In genomic region chr6:151413372-151414145, GRCh38 we compare ENCODE assay signal across 12 cellular contexts. TPM values are rescaled to one million over a fixed set of nuclear protein-coding genes. Genes with fewer than 3 reads are reported as not detected.
DNase-seq lines count a peak whose midpoint lies in the region; ATAC-seq and TF ChIP-seq lines count a peak whose summit lies in the region.
"Had no signal": no experiment of that assay in that cellular context is flagged by ENCODE, and none has a peak within 500 bp of the region (broad histone marks: within the 10 kb centered on the region; RNA-seq: fewer than 3 reads in every experiment).

No MANE protein-coding gene starts in this region.

- intact Hi-C loops in CD14-positive monocyte (cut with micrococcal nuclease): no loop called here
- intact Hi-C loops in naive thymus-derived CD4-positive, alpha-beta T cell (cut with micrococcal nuclease): loop anchor here (1.0 kb wide), 2 partner anchors 21 to 39 kb away; partner anchors contain the start of gene RMND1 (in 2 of the 2)

- POLR2A ChIA-PET in naive thymus-derived CD4-positive, alpha-beta T cell (lab: Charles Lee): interaction anchor here (0.5 to 1.9 kb wide), 7 partner anchors 10 to 772 kb away, joined by 3 to 14 read pairs (median 5); partner anchors contain the start of gene ZBTB2

- H3K4me1 ChIP-seq in naive thymus-derived CD4-positive, alpha-beta T cell (ENCODE audit: control insufficient read depth in 2 of 2, insufficient read depth in 2 of 2, low read length in 2 of 2): peaks cover 12 to 18% of the 10 kb centered on the region in 2 donors
- H3K4me1 ChIP-seq: ascending aorta had no signal

- H3K4me3 ChIP-seq in naive thymus-derived CD4-positive, alpha-beta T cell (ENCODE audit: low read length): no peak overlapping the region
- H3K4me3 ChIP-seq: ascending aorta, heart left ventricle had no signal

- H3K4me1 Mint-ChIP-seq in CD14-positive monocyte: peaks cover 13% of the 10 kb centered on the region
- peaks cover 31% of the 10 kb centered on the region for H3K4me1 Mint-ChIP-seq in activated T-helper 17 cell treated with anti-CD3 and anti-CD28 coated beads, Interleukin-2, amount 50 U/mL, for 72 hours
- peaks cover 17 to 43% (median 36%) of the 10 kb centered on the region in 7 donors for H3K4me1 Mint-ChIP-seq in naive thymus-derived CD4-positive, alpha-beta T cell
- H3K4me1 Mint-ChIP-seq in osteocyte (ENCODE audit: unreplicated experiment): no peaks in the 10 kb centered on the region

- DNase-seq in CD14-positive monocyte (ENCODE audit: low spot score): no peak
- peak; percentile 53 for DNase-seq in T-helper 22 cell (ENCODE audit: low read depth)
- peak in 8 of 9 donors; percentile 38 to 83 (median 78) for DNase-seq in naive thymus-derived CD4-positive, alpha-beta T cell
- DNase-seq in anterior cingulate cortex (lab: John Stamatoyannopoulos, UW): no peak
- DNase-seq in osteocyte (ENCODE audit: extremely low spot score, unreplicated experiment): no peak
- no peak for DNase-seq in NCI-H748 treated with DMSO at 0.1 percent for 48 hours (lab: John Stamatoyannopoulos, UW)
- DNase-seq: heart left ventricle, left ventricle myocardium superior, PC-3 had no signal

- peak overlapping the region; percentile 20 for H3K27ac ChIP-seq in naive thymus-derived CD4-positive, alpha-beta T cell (ENCODE audit: low read depth, low read length)
- H3K27ac ChIP-seq: ascending aorta had no signal

- H3K27ac Mint-ChIP-seq in CD14-positive monocyte: peak overlapping the region in 6 of 7 donors; percentile 30 to 81 (median 63)
- H3K27ac Mint-ChIP-seq in activated T-helper 17 cell treated with anti-CD3 and anti-CD28 coated beads, Interleukin-2, amount 50 U/mL, for 72 hours: peak overlapping the region; percentile 68
- H3K27ac Mint-ChIP-seq in naive thymus-derived CD4-positive, alpha-beta T cell: peak overlapping the region; percentile 68 to 95 (median 91)
- H3K27ac Mint-ChIP-seq in osteocyte (ENCODE audit: unreplicated experiment): no peak overlapping the region

- H3K9me3 Mint-ChIP-seq in CD14-positive monocyte (peaks cover 0 to 6% (median 3%) of the 10 kb centered on the region in 7 donors), osteocyte (ENCODE audit: unreplicated experiment) (peaks cover 4% of the 10 kb centered on the region)
- H3K9me3 Mint-ChIP-seq in activated T-helper 17 cell treated with anti-CD3 and anti-CD28 coated beads, Interleukin-2, amount 50 U/mL, for 72 hours: no peaks in the 10 kb centered on the region
- peaks cover 0 to 32% (median 12%) of the 10 kb centered on the region in 11 donors for H3K9me3 Mint-ChIP-seq in naive thymus-derived CD4-positive, alpha-beta T cell

- no peak overlapping the region for H3K4me3 Mint-ChIP-seq in CD14-positive monocyte
- H3K4me3 Mint-ChIP-seq in activated T-helper 17 cell treated with anti-CD3 and anti-CD28 coated beads, Interleukin-2, amount 50 U/mL, for 72 hours: peak overlapping the region; percentile 39
- H3K4me3 Mint-ChIP-seq in naive thymus-derived CD4-positive, alpha-beta T cell: peak overlapping the region in 9 of 10 donors; percentile 46 to 75 (median 61)
- no peak overlapping the region for H3K4me3 Mint-ChIP-seq in osteocyte (ENCODE audit: unreplicated experiment)

- H3K27me3 Mint-ChIP-seq in CD14-positive monocyte (ENCODE audit: low read depth in 3 of 3): peaks cover 0 to 2% (median 0%) of the 10 kb centered on the region in 3 donors
- H3K27me3 Mint-ChIP-seq in activated T-helper 17 cell treated with anti-CD3 and anti-CD28 coated beads, Interleukin-2, amount 50 U/mL, for 72 hours: no peaks in the 10 kb centered on the region
- no peaks in the 10 kb centered on the region for H3K27me3 Mint-ChIP-seq in naive thymus-derived CD4-positive, alpha-beta T cell
- H3K27me3 Mint-ChIP-seq in osteocyte (ENCODE audit: unreplicated experiment): no peaks in the 10 kb centered on the region

- H3K36me3 ChIP-seq in naive thymus-derived CD4-positive, alpha-beta T cell (ENCODE audit: control insufficient read depth in 2 of 3, insufficient read depth in 3 of 3, low read length in 3 of 3): peaks cover 0 to 9% (median 0%) of the 10 kb centered on the region in 3 experiments

- TF ChIP-seq CTCF in CD14-positive monocyte (IDR thresholded peaks at IDR 0.05) (no peak), osteocyte (IDR thresholded peaks at IDR 0.05) (no peak)

- H3K27me3 ChIP-seq in naive thymus-derived CD4-positive, alpha-beta T cell (ENCODE audit: control insufficient read depth in 2 of 2, insufficient read depth in 2 of 2, low read length in 2 of 2): no peaks in the 10 kb centered on the region
- H3K27me3 ChIP-seq: ascending aorta, heart left ventricle had no signal

- no peaks in the 10 kb centered on the region for H3K9me3 ChIP-seq in naive thymus-derived CD4-positive, alpha-beta T cell (ENCODE audit: control insufficient read depth in 2 of 3, low read length in 3 of 3)
- H3K9me3 ChIP-seq: ascending aorta, heart left ventricle had no signal

- ATAC-seq in activated T-helper 17 cell treated with anti-CD3 and anti-CD28 coated beads, Interleukin-2, amount 50 U/mL, for 72 hours (replicated peaks): peak; percentile 88
- ATAC-seq in naive thymus-derived CD4-positive, alpha-beta T cell: peak; percentile 98
- no peak for ATAC-seq in HG03196 (IDR thresholded peaks at IDR 0.05; ENCODE audit: unreplicated experiment)
- ATAC-seq: left ventricle myocardium superior, PC-3 had no signal

- CTCF ChIA-PET in naive thymus-derived CD4-positive, alpha-beta T cell (lab: Charles Lee): interaction anchor here (0.9 to 1.4 kb wide), 3 partner anchors 9 to 63 kb away, joined by 3 to 5 read pairs (median 4); no protein-coding TSS in a partner anchor

- H3K36me3 Mint-ChIP-seq in CD14-positive monocyte (peaks cover 48 to 71% of the 10 kb centered on the region in 2 donors), osteocyte (ENCODE audit: unreplicated experiment) (peaks cover 65% of the 10 kb centered on the region)
- peaks cover 85% of the 10 kb centered on the region for H3K36me3 Mint-ChIP-seq in activated T-helper 17 cell treated with anti-CD3 and anti-CD28 coated beads, Interleukin-2, amount 50 U/mL, for 72 hours (ENCODE audit: low read depth)
- peaks cover 21 to 54% (median 47%) of the 10 kb centered on the region in 5 donors for H3K36me3 Mint-ChIP-seq in naive thymus-derived CD4-positive, alpha-beta T cell

RNA-seq across cellular contexts. Expression of gene ZBTB2, which starts 22.2 kb away (rescaled TPM):
- 1 to 10 TPM; 7.2 to 9.6 TPM for polyA plus RNA-seq in CD14-positive monocyte
- 10 to 100 TPM; 12.9 to 19.0 TPM for total RNA-seq in activated T-helper 17 cell treated with anti-CD3 and anti-CD28 coated beads, Interleukin-2, amount 50 U/mL, for 72 hours
- 10 to 100 TPM; 15.3 to 26.7 (median 25.5) TPM for total RNA-seq in naive thymus-derived CD4-positive, alpha-beta T cell
- polyA plus RNA-seq in naive thymus-derived CD4-positive, alpha-beta T cell: 10 to 100 TPM; 13.8 to 25.7 TPM
- 12.3 and 12.6 TPM in 2 replicates for total RNA-seq in osteocyte

RNA-seq across cellular contexts. Expression of gene RMND1, which starts 38.4 kb away (rescaled TPM):
- 1 to 10 TPM; 5.7 to 6.6 TPM for polyA plus RNA-seq in CD14-positive monocyte
- total RNA-seq in activated T-helper 17 cell treated with anti-CD3 and anti-CD28 coated beads, Interleukin-2, amount 50 U/mL, for 72 hours: 10 to 100 TPM; 22.2 to 23.9 TPM
- total RNA-seq in naive thymus-derived CD4-positive, alpha-beta T cell: 10 to 100 TPM in 4 of 5 experiments, 1 to 10 TPM in 1; 8.8 to 21.5 (median 18.7) TPM
- polyA plus RNA-seq in naive thymus-derived CD4-positive, alpha-beta T cell: 10 to 100 TPM in 1 of 2 donors, 1 to 10 TPM in 1; 7.6 to 15.3 TPM
- 35.6 and 37.3 TPM in 2 replicates for total RNA-seq in osteocyte

Comparison
In these comparisons a context has a peak if more than half of its experiments do, and no peak if none do; other contexts are left out.
1. DNase-seq: peak in T-helper 22 cell (single experiment) and naive thymus-derived CD4-positive, alpha-beta T cell (8 of 9); none in CD14-positive monocyte (single experiment), anterior cingulate cortex (0 of 58), osteocyte (single experiment) and NCI-H748 treated with DMSO at 0.1 percent for 48 hours (single experiment).
2. H3K4me3 Mint-ChIP-seq: peak in activated T-helper 17 cell treated with anti-CD3 and anti-CD28 coated beads, Interleukin-2, amount 50 U/mL, for 72 hours (single experiment) and naive thymus-derived CD4-positive, alpha-beta T cell (9 of 10); none in CD14-positive monocyte (0 of 2) and osteocyte (single experiment).
3. intact Hi-C loops: an anchor here in naive thymus-derived CD4-positive, alpha-beta T cell (1.0 kb wide); none called in CD14-positive monocyte.